ENCODE assay signal across 20 cellular contexts in the genomic region with DNA sequence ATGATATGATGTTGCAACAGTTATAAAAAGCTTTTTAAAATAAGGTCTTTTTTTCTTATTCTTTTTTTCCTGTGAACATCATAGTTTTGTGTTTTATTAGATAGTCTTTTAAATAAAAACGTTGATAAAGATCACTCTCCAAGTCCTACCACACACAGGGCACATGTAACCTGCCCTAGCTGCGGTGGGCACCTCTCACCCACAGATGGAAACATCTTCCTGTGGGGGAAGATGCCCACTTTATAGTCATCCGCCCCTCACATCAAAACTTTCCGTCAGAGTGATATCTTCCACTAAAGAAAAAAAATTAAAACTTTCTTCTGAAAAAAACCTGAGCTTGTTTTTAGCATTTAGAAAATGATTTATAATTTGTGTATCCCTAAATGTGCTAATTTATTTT. TPM values are rescaled to one million over a fixed set of nuclear protein-coding genes. Genes with fewer than 3 reads are reported as not detected.
DNase-seq lines count a peak whose midpoint lies in the region; ATAC-seq and TF ChIP-seq lines count a peak whose summit lies in the region.
"Had no signal": no experiment of that assay in that cellular context is flagged by ENCODE, and none has a peak within 500 bp of the region (broad histone marks: within the 10 kb centered on the region; RNA-seq: fewer than 3 reads in every experiment).

No MANE protein-coding gene starts in this region.

- peak overlapping the region; percentile 72 to 77 for H3K27ac Mint-ChIP-seq in natural killer cell treated with Interleukin-12 subunit alpha and Interleukin-12 subunit beta and Interleukin-15 and Interleukin-18, amount 100 ng/mL, for 72 hours
- no peak overlapping the region for H3K27ac Mint-ChIP-seq in mesothelial cell of epicardium
- H3K27ac Mint-ChIP-seq: nephron, T-helper 17 cell had no signal

- H3K27me3 Mint-ChIP-seq in activated T-cell treated with anti-CD3 and anti-CD28 coated beads, Interleukin-2, amount 50 U/mL, for 4 hours (ENCODE audit: low read depth), result no peaks in the 10 kb centered on the region
- H3K27me3 Mint-ChIP-seq in natural killer cell treated with Interleukin-12 subunit alpha and Interleukin-12 subunit beta and Interleukin-15 and Interleukin-18, amount 100 ng/mL, for 72 hours, result no peaks in the 10 kb centered on the region
- H3K27me3 Mint-ChIP-seq in mesothelial cell of epicardium (ENCODE audit: low read depth), result peaks cover 17% of the 10 kb centered on the region

- H3K9me3 Mint-ChIP-seq in activated T-cell treated with anti-CD3 and anti-CD28 coated beads, Interleukin-2, amount 50 U/mL, for 4 hours, result no peaks in the 10 kb centered on the region
- no peaks in the 10 kb centered on the region for H3K9me3 Mint-ChIP-seq in natural killer cell treated with Interleukin-12 subunit alpha and Interleukin-12 subunit beta and Interleukin-15 and Interleukin-18, amount 100 ng/mL, for 72 hours
- H3K9me3 Mint-ChIP-seq in mesothelial cell of epicardium, result no peaks in the 10 kb centered on the region
- H3K9me3 Mint-ChIP-seq: nephron had no signal

- peaks cover 10% of the 10 kb centered on the region for H3K36me3 Mint-ChIP-seq in activated T-cell treated with anti-CD3 and anti-CD28 coated beads, Interleukin-2, amount 50 U/mL, for 4 hours (ENCODE audit: insufficient read depth)
- H3K36me3 Mint-ChIP-seq in natural killer cell treated with Interleukin-12 subunit alpha and Interleukin-12 subunit beta and Interleukin-15 and Interleukin-18, amount 100 ng/mL, for 72 hours, result peaks cover 11% of the 10 kb centered on the region
- H3K36me3 Mint-ChIP-seq in mesothelial cell of epicardium, result no peaks in the 10 kb centered on the region

- peak overlapping the region; percentile 56 for H3K4me3 Mint-ChIP-seq in activated T-cell treated with anti-CD3 and anti-CD28 coated beads, Interleukin-2, amount 50 U/mL, for 4 hours
- H3K4me3 Mint-ChIP-seq in natural killer cell treated with Interleukin-12 subunit alpha and Interleukin-12 subunit beta and Interleukin-15 and Interleukin-18, amount 100 ng/mL, for 72 hours, result peak overlapping the region; percentile 46
- H3K4me3 Mint-ChIP-seq in mesothelial cell of epicardium, result no peak overlapping the region
- H3K4me3 Mint-ChIP-seq: nephron, T-helper 17 cell had no signal

- no peak for TF ChIP-seq CTCF in mesothelial cell of epicardium (IDR thresholded peaks at IDR 0.05; ENCODE audit: unreplicated experiment)

- DNase-seq in stimulated activated CD4-positive, alpha-beta T cell treated with anti-CD3 and anti-CD28 coated beads, Interleukin-15, amount 100 ng/mL, for 24 hours, result peak; percentile 61
- DNase-seq in stimulated activated CD4-positive, alpha-beta T cell treated with anti-CD3 and anti-CD28 coated beads, Interleukin-1b, Interleukin-23, amount 100 ng/mL, for 48 hours, result no peak
- peak; percentile 51 for DNase-seq in activated T-cell treated with anti-CD3 and anti-CD28 coated beads, Interleukin-2, amount 50 U/mL, for 4 hours
- no peak for DNase-seq in natural killer cell treated with Interleukin-12 subunit alpha and Interleukin-12 subunit beta and Interleukin-15 and Interleukin-18, amount 100 ng/mL, for 72 hours (ENCODE audit: low spot score)
- DNase-seq in stimulated activated naive CD8-positive, alpha-beta T cell treated with anti-CD3 and anti-CD28 coated beads, Interleukin-15, Interleukin-2, amounts not matched to agents 100 U/mL and 50 U/mL, for 24 hours, result peak; percentile 64
- no peak for DNase-seq in mesothelial cell of epicardium (ENCODE audit: low spot score in 2 of 2, unreplicated experiment in 2 of 2)
- no peak for DNase-seq in NCI-H2107 (lab: John Stamatoyannopoulos, UW)
- DNase-seq: Calu3, colonic mucosa, erythroblast, NCI-H1436, NCI-H226, psoas muscle, SHP77, spleen, T-helper 17 cell had no signal

- peak; percentile 42 to 55 for ATAC-seq in activated T-cell treated with anti-CD3 and anti-CD28 coated beads, Interleukin-2, amount 50 U/mL, for 4 hours
- ATAC-seq in natural killer cell treated with Interleukin-12 subunit alpha and Interleukin-12 subunit beta and Interleukin-15 and Interleukin-18, amount 100 ng/mL, for 72 hours, result peak in 1 of 2 donors; percentile 60
- peak; percentile 45 for ATAC-seq in stimulated activated naive CD8-positive, alpha-beta T cell treated with anti-CD3 and anti-CD28 coated beads, Interleukin-15, Interleukin-2, amounts not matched to agents 100 U/mL and 50 U/mL, for 24 hours
- ATAC-seq in GM19035 (IDR thresholded peaks at IDR 0.05; ENCODE audit: unreplicated experiment), result no peak
- ATAC-seq: GM12878, T-helper 17 cell had no signal

- H3K4me1 Mint-ChIP-seq in activated T-cell treated with anti-CD3 and anti-CD28 coated beads, Interleukin-2, amount 50 U/mL, for 4 hours (ENCODE audit: low read depth), result peaks cover 56% of the 10 kb centered on the region
- peaks cover 42 to 44% of the 10 kb centered on the region in 2 donors for H3K4me1 Mint-ChIP-seq in natural killer cell treated with Interleukin-12 subunit alpha and Interleukin-12 subunit beta and Interleukin-15 and Interleukin-18, amount 100 ng/mL, for 72 hours (ENCODE audit: low read depth in 2 of 2)
- H3K4me1 Mint-ChIP-seq in mesothelial cell of epicardium, result peaks cover 4% of the 10 kb centered on the region
- H3K4me1 Mint-ChIP-seq: nephron had no signal

RNA-seq across cellular contexts. Expression of gene TNFRSF9, which starts 24.8 kb away (rescaled TPM):
- 100 to 1,000 TPM; 103 to 119 (median 113) TPM for total RNA-seq in activated T-cell treated with anti-CD3 and anti-CD28 coated beads, Interleukin-2, amount 50 U/mL, for 4 hours
- total RNA-seq in natural killer cell treated with Interleukin-12 subunit alpha and Interleukin-12 subunit beta and Interleukin-15 and Interleukin-18, amount 100 ng/mL, for 72 hours, result 100 to 1,000 TPM; 126 to 462 TPM
- total RNA-seq in mesothelial cell of epicardium, result 2.0 to 2.3 TPM (median 2.2 TPM) in 3 replicates
- total RNA-seq: H1 had no signal

RNA-seq across cellular contexts. Expression of gene PARK7, which starts 45.7 kb away (rescaled TPM):
- total RNA-seq in activated T-cell treated with anti-CD3 and anti-CD28 coated beads, Interleukin-2, amount 50 U/mL, for 4 hours, result 100 to 1,000 TPM; 401 to 466 (median 411) TPM
- 100 to 1,000 TPM; 417 to 446 TPM for total RNA-seq in natural killer cell treated with Interleukin-12 subunit alpha and Interleukin-12 subunit beta and Interleukin-15 and Interleukin-18, amount 100 ng/mL, for 72 hours
- 187 to 207 TPM (median 200 TPM) in 3 replicates for total RNA-seq in mesothelial cell of epicardium

Comparison
In these comparisons a context has a peak if more than half of its experiments do, and no peak if none do; other contexts are left out.
1. DNase-seq: peak in stimulated activated CD4-positive, alpha-beta T cell treated with anti-CD3 and anti-CD28 coated beads, Interleukin-15, amount 100 ng/mL, for 24 hours (single experiment), activated T-cell treated with anti-CD3 and anti-CD28 coated beads, Interleukin-2, amount 50 U/mL, for 4 hours (single experiment) and stimulated activated naive CD8-positive, alpha-beta T cell treated with anti-CD3 and anti-CD28 coated beads, Interleukin-15, Interleukin-2, amounts not matched to agents 100 U/mL and 50 U/mL, for 24 hours (single experiment); none in stimulated activated CD4-positive, alpha-beta T cell treated with anti-CD3 and anti-CD28 coated beads, Interleukin-1b, Interleukin-23, amount 100 ng/mL, for 48 hours (single experiment), natural killer cell treated with Interleukin-12 subunit alpha and Interleukin-12 subunit beta and Interleukin-15 and Interleukin-18, amount 100 ng/mL, for 72 hours (single experiment), mesothelial cell of epicardium (0 of 2) and NCI-H2107 (single experiment).
2. RNA of gene TNFRSF9, which starts 24.8 kb away (total RNA-seq): 126 to 462 TPM in natural killer cell treated with Interleukin-12 subunit alpha and Interleukin-12 subunit beta and Interleukin-15 and Interleukin-18, amount 100 ng/mL, for 72 hours and 103 to 119 TPM in activated T-cell treated with anti-CD3 and anti-CD28 coated beads, Interleukin-2, amount 50 U/mL, for 4 hours; 2.0 to 2.3 TPM in mesothelial cell of epicardium; every median in the first group is over 10 times any median in the second.